In genomic region chr17:32112416-32112815, GRCh38 we compare ENCODE assay signal across 27 cellular contexts. TPM values are rescaled to one million over a fixed set of nuclear protein-coding genes. Genes with fewer than 3 reads are reported as not detected.
DNase-seq lines count a peak whose midpoint lies in the region; ATAC-seq and TF ChIP-seq lines count a peak whose summit lies in the region.
"Had no signal": no experiment of that assay in that cellular context is flagged by ENCODE, and none has a peak within 500 bp of the region (broad histone marks: within the 10 kb centered on the region; RNA-seq: fewer than 3 reads in every experiment).

No MANE protein-coding gene starts in this region.

- no peaks in the 10 kb centered on the region for H4K20me1 ChIP-seq in DND-41 (ENCODE audit: insufficient read depth, low read length)

- 94 to 97% methylated on average over 7 to 16 of the region's 20 CpGs for WGBS in endodermal cell (ENCODE audit: insufficient coverage in 1 of 2, insufficient read length in 1 of 2), 2 experiments

- no peak overlapping the region for H3K27ac Mint-ChIP-seq in HFFc6
- no peak overlapping the region for H3K27ac Mint-ChIP-seq in endodermal cell
- H3K27ac Mint-ChIP-seq: CD4-positive, alpha-beta memory T cell; IgD-negative memory B cell had no signal

- H3K4me1 Mint-ChIP-seq in HFFc6 (ENCODE audit: low read depth) (peaks cover 14% of the 10 kb centered on the region), endodermal cell (no peaks in the 10 kb centered on the region)
- H3K4me1 Mint-ChIP-seq: IgD-negative memory B cell had no signal

- no peak overlapping the region for H3K4me3 ChIP-seq in DND-41 (ENCODE audit: low read depth in 1 of 2, low read length in 2 of 2)
- H3K4me3 ChIP-seq in SK-N-MC, result no peak overlapping the region
- no peak overlapping the region for H3K4me3 ChIP-seq in endodermal cell (ENCODE audit: low read length)
- H3K4me3 ChIP-seq: A549, GM12878 had no signal

- H3K27me3 Mint-ChIP-seq in HFFc6 (ENCODE audit: insufficient read depth), result peaks cover 14% of the 10 kb centered on the region
- no peaks in the 10 kb centered on the region for H3K27me3 Mint-ChIP-seq in endodermal cell (ENCODE audit: insufficient read depth)

- H3K4me3 Mint-ChIP-seq in HFFc6, result no peak overlapping the region
- no peak overlapping the region for H3K4me3 Mint-ChIP-seq in endodermal cell
- H3K4me3 Mint-ChIP-seq: CD4-positive, alpha-beta memory T cell; IgD-negative memory B cell had no signal

- H3K9me3 ChIP-seq in DND-41 (ENCODE audit: insufficient read depth, low read length, severe bottlenecking) (no peaks in the 10 kb centered on the region), SK-N-MC (ENCODE audit: low read depth, low read length) (no peaks in the 10 kb centered on the region), endodermal cell (ENCODE audit: control insufficient read depth, low read length) (no peaks in the 10 kb centered on the region)
- H3K9me3 ChIP-seq: A549, Caco-2 had no signal

- H2AFZ ChIP-seq in DND-41 (ENCODE audit: low read depth, low read length), result no peak overlapping the region

- H3K79me2 ChIP-seq in DND-41 (ENCODE audit: insufficient read depth, low read length), result no peaks in the 10 kb centered on the region

- no peak for ATAC-seq in DND-41 (ENCODE audit: insufficient read depth, low read depth)
- ATAC-seq in HG03354 (IDR thresholded peaks at IDR 0.05; ENCODE audit: poor library complexity, severe bottlenecking, unreplicated experiment), result no peak
- ATAC-seq: GM12878, PC-3 had no signal

- no peaks in the 10 kb centered on the region for H3K36me3 ChIP-seq in DND-41 (ENCODE audit: insufficient read depth, low read length)
- no peaks in the 10 kb centered on the region for H3K36me3 ChIP-seq in SK-N-MC (ENCODE audit: insufficient read depth, low read length)
- H3K36me3 ChIP-seq in endodermal cell (ENCODE audit: control insufficient read depth, insufficient read depth, low read length), result no peaks in the 10 kb centered on the region

- no peaks in the 10 kb centered on the region for H3K4me1 ChIP-seq in DND-41 (ENCODE audit: insufficient read depth, low read length)
- no peaks in the 10 kb centered on the region for H3K4me1 ChIP-seq in endodermal cell (ENCODE audit: control insufficient read depth, insufficient read depth, low read length)
- H3K4me1 ChIP-seq: Caco-2 had no signal

- DNase-seq in DND-41 (no peak), HFFc6 (no peak), SK-N-MC (ENCODE audit: low read depth, low spot score) (no peak), endodermal cell (peak; percentile 48), COLO829 (ENCODE audit: low spot score) (no peak)
- DNase-seq in activated CD4-positive, alpha-beta T cell treated with anti-CD3 and anti-CD28 coated beads, Interleukin-2, amount 50 U/mL, for 48 hours, result no peak
- DNase-seq: C1 segment of cervical spinal cord; Caco-2; CD4-positive, alpha-beta memory T cell; EL; GDM1; H7; Karpas-422; NCI-H1105; NCI-H1436 treated with DMSO at 0.1 percent for 48 hours; NCI-H2029; NCI-H446; NCI-H524 treated with DMSO at 0.1 percent for 48 hours; NCI-H774; PC-3; RPMI8226; SHP77; T-helper 1 cell had no signal

- peak; percentile 12 for TF ChIP-seq CTCF in DND-41 (IDR thresholded peaks at IDR 0.05; ENCODE audit: borderline replicate concordance, extremely low read depth, low read length, poor library complexity, severe bottlenecking)
- peak; percentile 7; the same call in 1 of the 2 replicates for TF ChIP-seq CTCF in HFFc6 (IDR thresholded peaks at IDR 0.05)
- TF ChIP-seq CTCF in endodermal cell (conservative IDR thresholded peaks at IDR 0.05), result peak; percentile 30

- H3K9me3 Mint-ChIP-seq in HFFc6 (no peaks in the 10 kb centered on the region), endodermal cell (no peaks in the 10 kb centered on the region)
- H3K9me3 Mint-ChIP-seq: IgD-negative memory B cell had no signal

- no peaks in the 10 kb centered on the region for H3K27me3 ChIP-seq in DND-41 (ENCODE audit: insufficient read depth, low read length, poor library complexity)
- H3K27me3 ChIP-seq in endodermal cell (ENCODE audit: control insufficient read depth, insufficient read depth, low read length, poor library complexity, severe bottlenecking), result no peaks in the 10 kb centered on the region

- no peak overlapping the region for H3K4me2 ChIP-seq in DND-41 (ENCODE audit: insufficient read depth, low read length)

- H3K27ac ChIP-seq in DND-41 (ENCODE audit: low read length) (no peak overlapping the region), SK-N-MC (peak overlapping the region; percentile 36; the same call in 1 of the 2 replicates), endodermal cell (ENCODE audit: low read depth, low read length) (no peak overlapping the region)
- H3K27ac ChIP-seq: A549 had no signal

- H3K9ac ChIP-seq in DND-41 (ENCODE audit: low read depth, low read length) (no peak overlapping the region), SK-N-MC (ENCODE audit: insufficient read length) (no peak overlapping the region), endodermal cell (ENCODE audit: extremely low read depth, low read length, poor library complexity, severe bottlenecking) (no peak overlapping the region)

- H3K36me3 Mint-ChIP-seq in HFFc6 (ENCODE audit: low read depth), result no peaks in the 10 kb centered on the region
- H3K36me3 Mint-ChIP-seq in endodermal cell (ENCODE audit: low read depth), result no peaks in the 10 kb centered on the region
- H3K36me3 Mint-ChIP-seq: CD4-positive, alpha-beta memory T cell had no signal

RNA-seq across cellular contexts. Expression of gene RHOT1, which starts 29.9 kb away (rescaled TPM):
- total RNA-seq in HFFc6 (2021; fragmentation: NEBNext Ultra II Directional; extraction: Animal tissue kit (Norgen Biotek cat#: 25700)), result 10 to 100 TPM; 20.8 to 26.8 (median 23.6) TPM
- 10 to 100 TPM; 30.0 to 35.7 TPM for total RNA-seq in endodermal cell
- 47.5 TPM for polyA plus RNA-seq in endodermal cell (2013, experiment 1 of 2)
- 44.7 TPM for polyA plus RNA-seq in endodermal cell (2013, experiment 2 of 2)
